Comparison of ENCODE assay signal across 14 cellular contexts in genomic region chr4:168524006-168524405, GRCh38. TPM values are rescaled to one million over a fixed set of nuclear protein-coding genes. Genes with fewer than 3 reads are reported as not detected.
DNase-seq lines count a peak whose midpoint lies in the region; ATAC-seq, FAIRE-seq and TF ChIP-seq lines count a peak whose summit lies in the region.
"Had no signal": no experiment of that assay in that cellular context is flagged by ENCODE, and none has a peak within 500 bp of the region (broad histone marks: within the 10 kb centered on the region; RNA-seq: fewer than 3 reads in every experiment).

No MANE protein-coding gene starts in this region.

- H3K27me3 Mint-ChIP-seq in chondrocyte (ENCODE audit: low read depth): no peaks in the 10 kb centered on the region
- peaks cover 26% of the 10 kb centered on the region for H3K27me3 Mint-ChIP-seq in activated CD4-positive, alpha-beta memory T cell treated with anti-CD3 and anti-CD28 coated beads, Interleukin-2, amount 10 ng/mL, durations not matched to agents 7 days and 5 days

- ATAC-seq in HG03139 (IDR thresholded peaks at IDR 0.05; ENCODE audit: unreplicated experiment): no peak

- POLR2A ChIA-PET in A673 (lab: Charles Lee; ENCODE audit: low non-redundant PET): no interaction called here
- POLR2A ChIA-PET in activated CD4-positive, alpha-beta memory T cell treated with anti-CD3 and anti-CD28 coated beads, Interleukin-2, amount 10 ng/mL, durations not matched to agents 7 days and 5 days (lab: Charles Lee): no interaction called here

- H3K9me3 Mint-ChIP-seq in chondrocyte (ENCODE audit: low read depth): no peaks in the 10 kb centered on the region
- H3K9me3 Mint-ChIP-seq in activated CD4-positive, alpha-beta memory T cell treated with anti-CD3 and anti-CD28 coated beads, Interleukin-2, amount 10 ng/mL, durations not matched to agents 7 days and 5 days: no peaks in the 10 kb centered on the region
- H3K9me3 Mint-ChIP-seq: activated naive CD4-positive, alpha-beta T cell treated with anti-CD3 and anti-CD28 coated beads for 36 hours had no signal

- H3K27ac ChIP-seq in A673 (ENCODE audit: low read depth, low read length, poor library complexity, severe bottlenecking): no peak overlapping the region
- H3K27ac ChIP-seq: neutrophil, thoracic aorta had no signal

- intact Hi-C loops in A673 (cut with micrococcal nuclease; ENCODE audit: unreplicated experiment): no loop called here

- no peaks in the 10 kb centered on the region for H3K36me3 Mint-ChIP-seq in chondrocyte (ENCODE audit: low read depth)
- no peaks in the 10 kb centered on the region for H3K36me3 Mint-ChIP-seq in activated CD4-positive, alpha-beta memory T cell treated with anti-CD3 and anti-CD28 coated beads, Interleukin-2, amount 10 ng/mL, durations not matched to agents 7 days and 5 days (ENCODE audit: low read depth)

- no peaks in the 10 kb centered on the region for H3K36me3 ChIP-seq in A673 (ENCODE audit: insufficient read depth, low read length, poor library complexity, severe bottlenecking)
- H3K36me3 ChIP-seq: neutrophil, thoracic aorta had no signal

- peak overlapping the region; percentile 14 for H3K27ac Mint-ChIP-seq in chondrocyte (ENCODE audit: unreplicated experiment)
- H3K27ac Mint-ChIP-seq in activated CD4-positive, alpha-beta memory T cell treated with anti-CD3 and anti-CD28 coated beads, Interleukin-2, amount 10 ng/mL, durations not matched to agents 7 days and 5 days: no peak overlapping the region
- H3K27ac Mint-ChIP-seq: activated naive CD4-positive, alpha-beta T cell treated with anti-CD3 and anti-CD28 coated beads for 36 hours had no signal

- DNase-seq in GM03348 (ENCODE audit: low spot score) (peak; percentile 52), HTR-8/SVneo (ENCODE audit: insufficient read length, low spot score) (peak; percentile 26), chondrocyte (ENCODE audit: low spot score) (no peak), myocyte (ENCODE audit: low read depth) (peak; percentile 83), midbrain (lab: John Stamatoyannopoulos, UW) (no peak), A673 (ENCODE audit: low spot score) (no peak)
- no peak for DNase-seq in activated CD4-positive, alpha-beta memory T cell treated with anti-CD3 and anti-CD28 coated beads, Interleukin-2, amount 10 ng/mL, durations not matched to agents 7 days and 5 days
- DNase-seq: activated CD4-positive, alpha-beta T cell treated with anti-CD3 and anti-CD28 coated beads, Interleukin-2, amount 50 U/mL, for 4 hours; activated naive CD4-positive, alpha-beta T cell treated with anti-CD3 and anti-CD28 coated beads for 36 hours; NCI-H524; SW 1271 had no signal

- H3K4me3 Mint-ChIP-seq in chondrocyte (ENCODE audit: unreplicated experiment): no peak overlapping the region
- no peak overlapping the region for H3K4me3 Mint-ChIP-seq in activated CD4-positive, alpha-beta memory T cell treated with anti-CD3 and anti-CD28 coated beads, Interleukin-2, amount 10 ng/mL, durations not matched to agents 7 days and 5 days
- H3K4me3 Mint-ChIP-seq: activated naive CD4-positive, alpha-beta T cell treated with anti-CD3 and anti-CD28 coated beads for 36 hours had no signal

- no peaks in the 10 kb centered on the region for H3K27me3 ChIP-seq in A673 (replicated peaks; ENCODE audit: insufficient read depth, low read depth, low read length, poor library complexity)
- H3K27me3 ChIP-seq: neutrophil had no signal

- no peaks in the 10 kb centered on the region for H3K9me3 ChIP-seq in A673 (ENCODE audit: low read depth, low read length, poor library complexity, severe bottlenecking)
- H3K9me3 ChIP-seq: neutrophil, thoracic aorta had no signal

- CTCF ChIA-PET in A673 (lab: Charles Lee): no interaction called here
- CTCF ChIA-PET in activated CD4-positive, alpha-beta memory T cell treated with anti-CD3 and anti-CD28 coated beads, Interleukin-2, amount 10 ng/mL, durations not matched to agents 7 days and 5 days (lab: Charles Lee): no interaction called here

- no peak for TF ChIP-seq CTCF in chondrocyte (IDR thresholded peaks at IDR 0.05)
- TF ChIP-seq CTCF in A673 (conservative IDR thresholded peaks at IDR 0.05; ENCODE audit: low read depth, low read length): no peak

- peaks cover 65% of the 10 kb centered on the region for H3K4me1 Mint-ChIP-seq in chondrocyte (ENCODE audit: low read depth)
- H3K4me1 Mint-ChIP-seq in activated CD4-positive, alpha-beta memory T cell treated with anti-CD3 and anti-CD28 coated beads, Interleukin-2, amount 10 ng/mL, durations not matched to agents 7 days and 5 days: no peaks in the 10 kb centered on the region

- H3K4me3 ChIP-seq in A673 (ENCODE audit: low read depth, low read length, poor library complexity, severe bottlenecking): no peak overlapping the region
- H3K4me3 ChIP-seq: thoracic aorta had no signal

- FAIRE-seq in HTR-8/SVneo (lab: Jason Lieb, UNC): no peak

- no peaks in the 10 kb centered on the region for H3K4me1 ChIP-seq in A673 (ENCODE audit: insufficient read depth, low read length, poor library complexity, severe bottlenecking)

- no TSS peak for BruUV-seq in A673 (replicated peaks; lab: Mats Ljungman, UMichigan)

RNA-seq across cellular contexts. Expression of gene PALLD, which starts 27.2 kb away (rescaled TPM):
- 886 to 1,317 TPM (median 900 TPM) in 3 replicates for total RNA-seq in chondrocyte
- 250 and 310 TPM in 2 replicates for total RNA-seq in myocyte
- polyA plus RNA-seq in myocyte (2012): 427 TPM
- 44.1 and 58.7 TPM in 2 replicates for total RNA-seq in A673 (2021)
- 1 to 10 TPM; 5.4 to 5.8 TPM for total RNA-seq in activated CD4-positive, alpha-beta memory T cell treated with anti-CD3 and anti-CD28 coated beads, Interleukin-2, amount 10 ng/mL, durations not matched to agents 7 days and 5 days

RNA-seq across cellular contexts. Expression of gene DDX60L, which starts 43.7 kb away (rescaled TPM):
- total RNA-seq in chondrocyte (4.2 to 7.5 TPM (median 4.9 TPM) in 3 replicates), myocyte (28.8 and 33.9 TPM in 2 replicates), A673 (2021) (8.6 and 9.8 TPM in 2 replicates)
- polyA plus RNA-seq in myocyte (2012): 9.1 TPM
- total RNA-seq in activated CD4-positive, alpha-beta memory T cell treated with anti-CD3 and anti-CD28 coated beads, Interleukin-2, amount 10 ng/mL, durations not matched to agents 7 days and 5 days: 10 to 100 TPM; 73.3 to 78.4 TPM

Comparison
In these comparisons a context has a peak if more than half of its experiments do, and no peak if none do; other contexts are left out.
1. DNase-seq: peak in GM03348 (single experiment), HTR-8/SVneo (single experiment) and myocyte (single experiment); none in chondrocyte (single experiment), midbrain (single experiment), A673 (single experiment) and activated CD4-positive, alpha-beta memory T cell treated with anti-CD3 and anti-CD28 coated beads, Interleukin-2, amount 10 ng/mL, durations not matched to agents 7 days and 5 days (single experiment).